In genomic region chr9:10045598-10045997, GRCh38 we compare ENCODE assay signal across 11 cellular contexts.
A peak's percentile ranks its signal among the peaks of the same experiment; 100 is the strongest.
DNase-seq lines count a peak whose midpoint lies in the region; ATAC-seq and TF ChIP-seq lines count a peak whose summit lies in the region.
"Had no signal": no experiment of that assay in that cellular context is flagged by ENCODE, and none has a peak within 500 bp of the region (broad histone marks: within the 10 kb centered on the region; RNA-seq: fewer than 3 reads in every experiment).

No MANE protein-coding gene starts in this region.

- no peaks in the 10 kb centered on the region for H3K36me3 ChIP-seq in liver (ENCODE audit: control insufficient read depth in 4 of 4, insufficient read depth in 3 of 4, low read depth in 1 of 4, low read length in 3 of 4)
- H3K36me3 ChIP-seq in CD8-positive, alpha-beta memory T cell (ENCODE audit: insufficient read depth, low read length) = no peaks in the 10 kb centered on the region
- H3K36me3 ChIP-seq: SJCRH30 had no signal

- no peak overlapping the region for H3K9ac ChIP-seq in liver (ENCODE audit: low read depth in 1 of 2, low read length in 2 of 2)

- no peak for ATAC-seq in T-helper 17 cell
- ATAC-seq: activated T-cell treated with anti-CD3 and anti-CD28 coated beads, Interleukin-2, amount 50 U/mL, for 4 hours; stimulated activated naive CD8-positive, alpha-beta T cell treated with anti-CD3 and anti-CD28 coated beads, Interleukin-15, Interleukin-2, amounts not matched to agents 100 U/mL and 50 U/mL, for 24 hours had no signal

- no peak overlapping the region for H3K4me3 ChIP-seq in liver (ENCODE audit: low read depth in 1 of 3, low read length in 3 of 3)
- H3K4me3 ChIP-seq in CD8-positive, alpha-beta memory T cell (ENCODE audit: low read length) = no peak overlapping the region
- H3K4me3 ChIP-seq: SJCRH30 had no signal

- H3K27me3 ChIP-seq in liver (ENCODE audit: control insufficient read depth in 4 of 4, insufficient read depth in 4 of 4, low read length in 3 of 4) = peaks cover 0 to 3% (median 0%) of the 10 kb centered on the region in 4 donors
- H3K27me3 ChIP-seq in CD8-positive, alpha-beta memory T cell (ENCODE audit: insufficient read depth, low read length, poor library complexity, severe bottlenecking) = no peaks in the 10 kb centered on the region
- H3K27me3 ChIP-seq: SJCRH30 had no signal

- H3K4me1 ChIP-seq in liver (ENCODE audit: control insufficient read depth in 4 of 4, insufficient read depth in 4 of 4, low read length in 3 of 4) = peaks cover 0 to 2% (median 0%) of the 10 kb centered on the region in 4 donors
- no peaks in the 10 kb centered on the region for H3K4me1 ChIP-seq in CD8-positive, alpha-beta memory T cell (ENCODE audit: insufficient read depth, low read length)

- DNase-seq in DMS153 (lab: John Stamatoyannopoulos, UW) (peak; percentile 31), NCI-H146 (lab: John Stamatoyannopoulos, UW) (peak; percentile 62), amniotic epithelial cell (ENCODE audit: low read depth) (peak; percentile 47), T-helper 17 cell (no peak), anterior cingulate cortex (lab: John Stamatoyannopoulos, UW) (no peak), GM10266 (ENCODE audit: extremely low spot score) (no peak)
- DNase-seq in CD8-positive, alpha-beta memory T cell = no peak
- DNase-seq: activated T-cell treated with anti-CD3 and anti-CD28 coated beads, Interleukin-2, amount 50 U/mL, for 4 hours; stimulated activated naive CD8-positive, alpha-beta T cell treated with anti-CD3 and anti-CD28 coated beads, Interleukin-15, Interleukin-2, amounts not matched to agents 100 U/mL and 50 U/mL, for 24 hours had no signal

- H3K9me3 ChIP-seq in liver (ENCODE audit: control insufficient read depth in 4 of 4, low read length in 3 of 4) = no peaks in the 10 kb centered on the region
- H3K9me3 ChIP-seq in T-helper 17 cell (ENCODE audit: control insufficient read depth, low read length, poor library complexity, severe bottlenecking) = no peaks in the 10 kb centered on the region
- H3K9me3 ChIP-seq in CD8-positive, alpha-beta memory T cell (ENCODE audit: low read length) = no peaks in the 10 kb centered on the region
- H3K9me3 ChIP-seq: SJCRH30 had no signal

- no peak overlapping the region for H3K27ac Mint-ChIP-seq in T-helper 17 cell
- H3K27ac Mint-ChIP-seq in CD8-positive, alpha-beta memory T cell = no peak overlapping the region

- H3K4me1 Mint-ChIP-seq in T-helper 17 cell = no peaks in the 10 kb centered on the region
- H3K4me1 Mint-ChIP-seq in CD8-positive, alpha-beta memory T cell = no peaks in the 10 kb centered on the region

- CTCF ChIA-PET in CD8-positive, alpha-beta memory T cell (lab: Charles Lee) = no interaction called here

- no peak overlapping the region for H3K4me3 Mint-ChIP-seq in T-helper 17 cell
- H3K4me3 Mint-ChIP-seq in CD8-positive, alpha-beta memory T cell = no peak overlapping the region
- H3K4me3 Mint-ChIP-seq: activated T-cell treated with anti-CD3 and anti-CD28 coated beads, Interleukin-2, amount 50 U/mL, for 4 hours had no signal

- H3K27me3 Mint-ChIP-seq in T-helper 17 cell = no peaks in the 10 kb centered on the region
- no peaks in the 10 kb centered on the region for H3K27me3 Mint-ChIP-seq in CD8-positive, alpha-beta memory T cell

- peak; percentile 61 to 62 for TF ChIP-seq RAD21 in liver (IDR thresholded peaks at IDR 0.05)

- POLR2A ChIA-PET in CD8-positive, alpha-beta memory T cell (lab: Charles Lee) = no interaction called here

- no peaks in the 10 kb centered on the region for H3K36me3 Mint-ChIP-seq in T-helper 17 cell (ENCODE audit: low read depth)
- no peaks in the 10 kb centered on the region for H3K36me3 Mint-ChIP-seq in CD8-positive, alpha-beta memory T cell

- H3K9me3 Mint-ChIP-seq in CD8-positive, alpha-beta memory T cell = peaks cover 0 to 8% (median 0%) of the 10 kb centered on the region in 5 donors
- H3K9me3 Mint-ChIP-seq: activated T-cell treated with anti-CD3 and anti-CD28 coated beads, Interleukin-2, amount 50 U/mL, for 4 hours had no signal

- TF ChIP-seq CTCF in liver (IDR thresholded peaks at IDR 0.05; ENCODE audit: low read depth, low read length, missing input control) (peak; percentile 21), GM10266 (IDR thresholded peaks at IDR 0.05; ENCODE audit: control insufficient read depth, insufficient read depth, low read depth, missing control alignments) (no peak)

- WGBS in liver = 17% methylated on average over 2 of the region's 2 CpGs

- H3K27ac ChIP-seq in liver (ENCODE audit: low read depth in 1 of 2, low read length in 2 of 2) = no peak overlapping the region
- H3K27ac ChIP-seq in CD8-positive, alpha-beta memory T cell (ENCODE audit: low read depth, low read length) = no peak overlapping the region
- H3K27ac ChIP-seq: SJCRH30 had no signal

TF ChIP-seq in liver, 16 proteins besides CTCF, POLR2A, EP300 and RAD21:
- TF ChIP-seq FOXA2 (IDR thresholded peaks at IDR 0.05) (no peak), REST (IDR thresholded peaks at IDR 0.05) (no peak), EGR1 (IDR thresholded peaks at IDR 0.05; ENCODE audit: low read depth in 2 of 2) (no peak), YY1 (IDR thresholded peaks at IDR 0.05) (no peak), ZBTB33 (IDR thresholded peaks at IDR 0.05) (no peak), TAF1 (conservative IDR thresholded peaks at IDR 0.05) (no peak), ATF3 (IDR thresholded peaks at IDR 0.05) (no peak), SP1 (IDR thresholded peaks at IDR 0.05) (no peak), JUND (IDR thresholded peaks at IDR 0.05) (no peak), NR2F2 (IDR thresholded peaks at IDR 0.05) (no peak), RXRA (IDR thresholded peaks at IDR 0.05) (no peak), HNF4A (conservative IDR thresholded peaks at IDR 0.05) (no peak), GABPA (IDR thresholded peaks at IDR 0.05 in 1 of 2, conservative IDR thresholded peaks at IDR 0.05 in 1 of 2) (no peak), MAX (IDR thresholded peaks at IDR 0.05) (no peak)

Comparison
In these comparisons a context has a peak if more than half of its experiments do, and no peak if none do; other contexts are left out.
1. DNase-seq: peak in DMS153 (single experiment), NCI-H146 (single experiment) and amniotic epithelial cell (single experiment); none in T-helper 17 cell (0 of 3), anterior cingulate cortex (0 of 58), CD8-positive, alpha-beta memory T cell (0 of 5) and GM10266 (single experiment).